39 cellular contexts compared by ENCODE assay signal in the genomic region with DNA sequence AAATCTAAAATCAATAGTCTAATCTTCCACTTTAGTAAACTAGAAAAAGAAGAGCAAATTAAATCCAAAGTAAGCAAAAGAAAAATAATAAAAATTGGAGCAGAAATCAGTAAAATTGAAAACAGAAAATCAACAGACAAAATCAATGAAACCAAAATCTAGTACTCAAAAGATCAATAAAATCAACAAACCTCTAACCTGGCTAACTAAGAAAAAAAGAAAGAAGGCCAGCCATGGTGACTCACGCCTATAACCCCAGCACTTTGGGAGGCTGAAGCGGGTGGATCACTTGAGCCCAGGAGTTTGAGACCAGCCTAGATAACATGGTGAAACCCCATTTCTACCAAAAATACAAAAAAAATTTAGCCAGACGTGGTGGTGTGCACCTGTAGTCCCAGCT. TPM values are rescaled to one million over a fixed set of nuclear protein-coding genes. Genes with fewer than 3 reads are reported as not detected.
"Had no signal": no experiment of that assay in that cellular context is flagged by ENCODE, and none has a peak within 500 bp of the region (broad histone marks: within the 10 kb centered on the region; RNA-seq: fewer than 3 reads in every experiment).

No MANE protein-coding gene starts in this region.

- H3K4me1 Mint-ChIP-seq: activated B cell treated with CpG ODN at 0.5 μM for 24 hours; activated T-helper 17 cell treated with anti-CD3 and anti-CD28 coated beads, Interleukin-2, amount 50 U/mL, for 72 hours had no signal

- DNase-seq: activated B cell treated with CpG ODN at 0.5 μM for 24 hours; activated CD4-positive, alpha-beta memory T cell treated with anti-CD3 and anti-CD28 coated beads for 36 hours; activated CD4-positive, alpha-beta T cell treated with anti-CD3 and anti-CD28 coated beads for 4 hours; activated CD4-positive, alpha-beta T cell treated with anti-CD3 and anti-CD28 coated beads, Interleukin-2, amount 10 ng/mL, durations not matched to agents 24 days and 14 days; activated CD4-positive, alpha-beta T cell treated with anti-CD3 and anti-CD28 coated beads, Interleukin-2, amount 50 U/mL, for 1 hour; activated CD4-positive, alpha-beta T cell treated with anti-CD3 and anti-CD28 coated beads, Interleukin-2, amount 50 U/mL, for 4 hours; activated CD4-positive, CD25-positive, alpha-beta regulatory T cell treated with anti-CD3 and anti-CD28 coated beads, Interleukin-2, amount 50 U/mL, for 72 hours; activated CD8-positive, alpha-beta memory T cell treated with anti-CD3 and anti-CD28 coated beads, Interleukin-2, amount 50 U/mL, for 4 hours; activated CD8-positive, alpha-beta T cell treated with anti-CD3 and anti-CD28 coated beads for 36 hours; activated effector memory CD4-positive, alpha-beta T cell treated with anti-CD3 and anti-CD28 coated beads, Interleukin-2, amount 50 U/mL, for 16 hours; activated gamma-delta T cell treated with Interleukin-2 at 50 U/mL for 16 hours; activated naive CD4-positive, alpha-beta T cell; activated naive CD4-positive, alpha-beta T cell treated with anti-CD3 and anti-CD28 coated beads for 36 hours; activated naive CD4-positive, alpha-beta T cell treated with anti-CD3 and anti-CD28 coated beads, Interleukin-2, amount 50 U/mL, for 16 hours; activated naive CD8-positive, alpha-beta T cell treated with anti-CD3 and anti-CD28 coated beads for 36 hours; activated T-cell treated with anti-CD3 and anti-CD28 coated beads for 4 hours; activated T-cell treated with anti-CD3 and anti-CD28 coated beads, Interleukin-2, amount 50 U/mL, for 1 hour; activated T-cell treated with anti-CD3 and anti-CD28 coated beads, Interleukin-2, amount 50 U/mL, for 4 hours; activated T-cell treated with anti-CD3 and anti-CD28 coated beads, Interleukin-2, amount 50 U/mL, for 72 hours; adrenal gland; amniotic stem cell; aorta; brain microvascular endothelial cell; central memory CD4-positive, alpha-beta T cell; T-helper 1 cell; T-helper 2 cell; T-helper 9 cell had no signal

- H3K9me3 Mint-ChIP-seq: activated B cell treated with CpG ODN at 0.5 μM for 24 hours; activated CD4-positive, alpha-beta memory T cell treated with anti-CD3 and anti-CD28 coated beads for 36 hours; activated CD4-positive, alpha-beta T cell treated with anti-CD3 and anti-CD28 coated beads, Interleukin-2, amount 10 ng/mL, durations not matched to agents 24 days and 14 days; activated CD8-positive, alpha-beta T cell treated with anti-CD3 and anti-CD28 coated beads for 36 hours; activated naive CD4-positive, alpha-beta T cell treated with anti-CD3 and anti-CD28 coated beads for 36 hours; activated naive CD4-positive, alpha-beta T cell treated with anti-CD3 and anti-CD28 coated beads, Interleukin-2, amount 50 U/mL, for 72 hours; activated naive CD8-positive, alpha-beta T cell treated with anti-CD3 and anti-CD28 coated beads for 36 hours; activated T-cell treated with anti-CD3 and anti-CD28 coated beads, Interleukin-2, amount 50 U/mL, for 72 hours; activated T-helper 17 cell treated with anti-CD3 and anti-CD28 coated beads, Interleukin-2, amount 50 U/mL, for 72 hours; T-helper 1 cell treated with Interleukin-12 subunit alpha and Interleukin-12 subunit beta and Interleukin-4 antibody, amounts not matched to agents 30 μg/mL and 1 μg/mL, for 36 hours had no signal

- H3K27me3 ChIP-seq: adrenal gland, body of pancreas, brain microvascular endothelial cell, breast epithelium had no signal

- H3K4me3 ChIP-seq: adrenal gland, body of pancreas, breast epithelium had no signal

- H3K27ac Mint-ChIP-seq: activated B cell treated with CpG ODN at 0.5 μM for 24 hours; activated CD4-positive, alpha-beta memory T cell treated with anti-CD3 and anti-CD28 coated beads for 36 hours; activated CD4-positive, alpha-beta T cell treated with anti-CD3 and anti-CD28 coated beads, Interleukin-2, amount 10 ng/mL, durations not matched to agents 24 days and 14 days; activated CD8-positive, alpha-beta T cell treated with anti-CD3 and anti-CD28 coated beads for 36 hours; activated naive CD4-positive, alpha-beta T cell treated with anti-CD3 and anti-CD28 coated beads for 36 hours; activated naive CD4-positive, alpha-beta T cell treated with anti-CD3 and anti-CD28 coated beads, Interleukin-2, amount 50 U/mL, for 72 hours; activated naive CD8-positive, alpha-beta T cell treated with anti-CD3 and anti-CD28 coated beads for 36 hours; activated T-cell treated with anti-CD3 and anti-CD28 coated beads, Interleukin-2, amount 50 U/mL, for 72 hours; activated T-helper 1 cell treated with anti-CD3 and anti-CD28 coated beads, Interleukin-12 subunit alpha, Interleukin-12 subunit beta, Interleukin-2, Interleukin-4 antibody, amounts not matched to agents 30 ng/mL and 10 ng/mL and 1 ng/mL, durations not matched to agents 14 hours and 24 hours and 36 hours; activated T-helper 17 cell treated with anti-CD3 and anti-CD28 coated beads, Interleukin-2, amount 50 U/mL, for 72 hours; T-helper 1 cell treated with Interleukin-12 subunit alpha and Interleukin-12 subunit beta and Interleukin-4 antibody, amounts not matched to agents 30 μg/mL and 1 μg/mL, for 36 hours; T-helper 2 cell treated with Interferon-gamma antibody and Interleukin-4, amounts not matched to agents 5 μg/mL and 100 μg/mL, for 36 hours had no signal

- ATAC-seq: activated CD8-positive, alpha-beta T cell treated with anti-CD3 and anti-CD28 coated beads for 36 hours; activated naive CD4-positive, alpha-beta T cell treated with anti-CD3 and anti-CD28 coated beads, Interleukin-2, amount 50 U/mL, for 72 hours; activated T-cell treated with anti-CD3 and anti-CD28 coated beads, Interleukin-2, amount 50 U/mL, for 4 hours; activated T-cell treated with anti-CD3 and anti-CD28 coated beads, Interleukin-2, amount 50 U/mL, for 72 hours; activated T-helper 17 cell treated with anti-CD3 and anti-CD28 coated beads, Interleukin-2, amount 50 U/mL, for 72 hours; body of pancreas had no signal

- H3K4me3 Mint-ChIP-seq: activated B cell treated with CpG ODN at 0.5 μM for 24 hours; activated CD4-positive, alpha-beta memory T cell treated with anti-CD3 and anti-CD28 coated beads for 36 hours; activated CD4-positive, alpha-beta T cell treated with anti-CD3 and anti-CD28 coated beads, Interleukin-2, amount 10 ng/mL, durations not matched to agents 24 days and 14 days; activated CD8-positive, alpha-beta T cell treated with anti-CD3 and anti-CD28 coated beads for 36 hours; activated naive CD4-positive, alpha-beta T cell treated with anti-CD3 and anti-CD28 coated beads for 36 hours; activated naive CD8-positive, alpha-beta T cell treated with anti-CD3 and anti-CD28 coated beads for 36 hours; activated T-cell treated with anti-CD3 and anti-CD28 coated beads, Interleukin-2, amount 50 U/mL, for 4 hours; activated T-cell treated with anti-CD3 and anti-CD28 coated beads, Interleukin-2, amount 50 U/mL, for 72 hours; activated T-helper 1 cell treated with anti-CD3 and anti-CD28 coated beads, Interleukin-12 subunit alpha, Interleukin-12 subunit beta, Interleukin-2, Interleukin-4 antibody, amounts not matched to agents 30 ng/mL and 10 ng/mL and 1 ng/mL, durations not matched to agents 14 hours and 24 hours and 36 hours; activated T-helper 17 cell treated with anti-CD3 and anti-CD28 coated beads, Interleukin-2, amount 50 U/mL, for 72 hours; T-helper 1 cell treated with Interleukin-12 subunit alpha and Interleukin-12 subunit beta and Interleukin-4 antibody, amounts not matched to agents 30 μg/mL and 1 μg/mL, for 36 hours; T-helper 2 cell treated with Interferon-gamma antibody and Interleukin-4, amounts not matched to agents 5 μg/mL and 100 μg/mL, for 36 hours had no signal

- H3K27me3 Mint-ChIP-seq: activated CD4-positive, alpha-beta memory T cell treated with anti-CD3 and anti-CD28 coated beads for 36 hours; activated CD4-positive, alpha-beta T cell treated with anti-CD3 and anti-CD28 coated beads, Interleukin-2, amount 10 ng/mL, durations not matched to agents 24 days and 14 days; activated CD8-positive, alpha-beta T cell treated with anti-CD3 and anti-CD28 coated beads for 36 hours; activated naive CD8-positive, alpha-beta T cell treated with anti-CD3 and anti-CD28 coated beads for 36 hours; activated T-helper 17 cell treated with anti-CD3 and anti-CD28 coated beads, Interleukin-2, amount 50 U/mL, for 72 hours had no signal

- H3K4me1 ChIP-seq: adrenal gland, body of pancreas, breast epithelium had no signal

- H3K36me3 Mint-ChIP-seq: activated CD4-positive, alpha-beta memory T cell treated with anti-CD3 and anti-CD28 coated beads for 36 hours; activated naive CD4-positive, alpha-beta T cell treated with anti-CD3 and anti-CD28 coated beads, Interleukin-2, amount 50 U/mL, for 72 hours; activated naive CD8-positive, alpha-beta T cell treated with anti-CD3 and anti-CD28 coated beads for 36 hours had no signal

- H3K9me3 ChIP-seq: body of pancreas, breast epithelium had no signal

- H3K36me3 ChIP-seq: adrenal gland, brain microvascular endothelial cell, breast epithelium had no signal

- FAIRE-seq: astrocyte, TTC549 had no signal

- H3K27ac ChIP-seq: adrenal gland, body of pancreas, brain microvascular endothelial cell, breast epithelium, VCaP had no signal

RNA-seq across cellular contexts. Expression of gene FAM110D, which starts 24.4 kb away (rescaled TPM):
- total RNA-seq: activated B cell treated with CpG ODN at 0.5 μM for 24 hours; activated CD4-positive, alpha-beta memory T cell treated with anti-CD3 and anti-CD28 coated beads for 36 hours; activated CD8-positive, alpha-beta memory T cell treated with anti-CD3 and anti-CD28 coated beads for 36 hours; activated CD8-positive, alpha-beta T cell treated with anti-CD3 and anti-CD28 coated beads for 36 hours; activated naive CD4-positive, alpha-beta T cell treated with anti-CD3 and anti-CD28 coated beads, Interleukin-2, amount 50 U/mL, for 72 hours; activated naive CD8-positive, alpha-beta T cell treated with anti-CD3 and anti-CD28 coated beads for 36 hours; activated T-cell treated with anti-CD3 and anti-CD28 coated beads, Interleukin-2, amount 50 U/mL, for 4 hours; activated T-cell treated with anti-CD3 and anti-CD28 coated beads, Interleukin-2, amount 50 U/mL, for 72 hours; activated T-helper 1 cell treated with anti-CD3 and anti-CD28 coated beads, Interleukin-12 subunit alpha, Interleukin-12 subunit beta, Interleukin-2, Interleukin-4 antibody, amounts not matched to agents 30 ng/mL and 10 ng/mL and 1 ng/mL, durations not matched to agents 14 hours and 24 hours and 36 hours; activated T-helper 17 cell treated with anti-CD3 and anti-CD28 coated beads, Interleukin-2, amount 50 U/mL, for 72 hours had no signal

RNA-seq across cellular contexts. Expression of gene C1orf232, which starts 34.3 kb away (rescaled TPM):
- total RNA-seq: activated B cell treated with CpG ODN at 0.5 μM for 24 hours; activated CD4-positive, alpha-beta memory T cell treated with anti-CD3 and anti-CD28 coated beads for 36 hours; activated CD4-positive, alpha-beta T cell treated with anti-CD3 and anti-CD28 coated beads, Interleukin-2, amount 10 ng/mL, durations not matched to agents 24 days and 14 days; activated CD8-positive, alpha-beta memory T cell treated with anti-CD3 and anti-CD28 coated beads for 36 hours; activated CD8-positive, alpha-beta T cell treated with anti-CD3 and anti-CD28 coated beads for 36 hours; activated naive CD4-positive, alpha-beta T cell treated with anti-CD3 and anti-CD28 coated beads for 36 hours; activated naive CD4-positive, alpha-beta T cell treated with anti-CD3 and anti-CD28 coated beads, Interleukin-2, amount 50 U/mL, for 72 hours; activated naive CD8-positive, alpha-beta T cell treated with anti-CD3 and anti-CD28 coated beads for 36 hours; activated T-cell treated with anti-CD3 and anti-CD28 coated beads, Interleukin-2, amount 50 U/mL, for 4 hours; activated T-cell treated with anti-CD3 and anti-CD28 coated beads, Interleukin-2, amount 50 U/mL, for 72 hours; activated T-helper 1 cell treated with anti-CD3 and anti-CD28 coated beads, Interleukin-12 subunit alpha, Interleukin-12 subunit beta, Interleukin-2, Interleukin-4 antibody, amounts not matched to agents 30 ng/mL and 10 ng/mL and 1 ng/mL, durations not matched to agents 14 hours and 24 hours and 36 hours; activated T-helper 17 cell treated with anti-CD3 and anti-CD28 coated beads, Interleukin-2, amount 50 U/mL, for 72 hours; adrenal gland; aorta; astrocyte; body of pancreas; breast epithelium; cardiac septum had no signal
- polyA plus RNA-seq: adrenal gland, aorta had no signal

RNA-seq across cellular contexts. Expression of gene ZNF593OS, which starts 37.2 kb away (rescaled TPM):
- total RNA-seq: activated B cell treated with CpG ODN at 0.5 μM for 24 hours; activated CD4-positive, alpha-beta memory T cell treated with anti-CD3 and anti-CD28 coated beads for 36 hours; activated CD4-positive, alpha-beta T cell treated with anti-CD3 and anti-CD28 coated beads, Interleukin-2, amount 10 ng/mL, durations not matched to agents 24 days and 14 days; activated CD8-positive, alpha-beta memory T cell treated with anti-CD3 and anti-CD28 coated beads for 36 hours; activated CD8-positive, alpha-beta T cell treated with anti-CD3 and anti-CD28 coated beads for 36 hours; activated naive CD4-positive, alpha-beta T cell treated with anti-CD3 and anti-CD28 coated beads for 36 hours; activated naive CD4-positive, alpha-beta T cell treated with anti-CD3 and anti-CD28 coated beads, Interleukin-2, amount 50 U/mL, for 72 hours; activated naive CD8-positive, alpha-beta T cell treated with anti-CD3 and anti-CD28 coated beads for 36 hours; activated T-cell treated with anti-CD3 and anti-CD28 coated beads, Interleukin-2, amount 50 U/mL, for 4 hours; activated T-cell treated with anti-CD3 and anti-CD28 coated beads, Interleukin-2, amount 50 U/mL, for 72 hours; activated T-helper 1 cell treated with anti-CD3 and anti-CD28 coated beads, Interleukin-12 subunit alpha, Interleukin-12 subunit beta, Interleukin-2, Interleukin-4 antibody, amounts not matched to agents 30 ng/mL and 10 ng/mL and 1 ng/mL, durations not matched to agents 14 hours and 24 hours and 36 hours; activated T-helper 17 cell treated with anti-CD3 and anti-CD28 coated beads, Interleukin-2, amount 50 U/mL, for 72 hours; aorta; astrocyte; body of pancreas; breast epithelium; cardiac septum had no signal
